In genomic region chr1:234851450-234852438, GRCh38 we compare ENCODE assay signal across 1 cellular context.
TF ChIP-seq lines count a peak whose summit lies in the region.

No MANE protein-coding gene starts in this region.

TF ChIP-seq in K562, 482 proteins besides CTCF, POLR2A, EP300 and RAD21 (continued from another document):
- TF ChIP-seq, protein P1, sequence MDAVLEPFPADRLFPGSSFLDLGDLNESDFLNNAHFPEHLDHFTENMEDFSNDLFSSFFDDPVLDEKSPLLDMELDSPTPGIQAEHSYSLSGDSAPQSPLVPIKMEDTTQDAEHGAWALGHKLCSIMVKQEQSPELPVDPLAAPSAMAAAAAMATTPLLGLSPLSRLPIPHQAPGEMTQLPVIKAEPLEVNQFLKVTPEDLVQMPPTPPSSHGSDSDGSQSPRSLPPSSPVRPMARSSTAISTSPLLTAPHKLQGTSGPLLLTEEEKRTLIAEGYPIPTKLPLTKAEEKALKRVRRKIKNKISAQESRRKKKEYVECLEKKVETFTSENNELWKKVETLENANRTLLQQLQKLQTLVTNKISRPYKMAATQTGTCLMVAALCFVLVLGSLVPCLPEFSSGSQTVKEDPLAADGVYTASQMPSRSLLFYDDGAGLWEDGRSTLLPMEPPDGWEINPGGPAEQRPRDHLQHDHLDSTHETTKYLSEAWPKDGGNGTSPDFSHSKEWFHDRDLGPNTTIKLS (IDR thresholded peaks at IDR 0.05; ENCODE audit: borderline replicate concordance, low read depth) = no peak
- TF ChIP-seq SAFB (IDR thresholded peaks at IDR 0.05; ENCODE audit: borderline replicate concordance, low read depth, low read length) (no peak), SRSF9 (IDR thresholded peaks at IDR 0.05; ENCODE audit: borderline replicate concordance, low read depth, low read length) (no peak), ZNF583 (CRISPR knock-in tag; IDR thresholded peaks at IDR 0.05) (peak; percentile 68; the same call in 1 of the 2 replicates), CHCHD3 (CRISPR knock-in tag; IDR thresholded peaks at IDR 0.05) (no peak), SREBF1 (IDR thresholded peaks at IDR 0.05; ENCODE audit: borderline replicate concordance, low read depth, low read length) (no peak), STAT5A (IDR thresholded peaks at IDR 0.05; ENCODE audit: borderline replicate concordance, low read length) (no peak), SRF (CRISPR knock-in tag; IDR thresholded peaks at IDR 0.05) (no peak), RBM17 (IDR thresholded peaks at IDR 0.05; ENCODE audit: borderline replicate concordance, low read depth, low read length) (no peak), FOS (IDR thresholded peaks at IDR 0.05; ENCODE audit: extremely low read depth, insufficient read length) (no peak), ELF4 (CRISPR knock-in tag; IDR thresholded peaks at IDR 0.05) (peak; percentile 25; the same call in 1 of the 2 replicates), YBX1 (IDR thresholded peaks at IDR 0.05) (no peak), RBFOX2 (IDR thresholded peaks at IDR 0.05; ENCODE audit: low read depth, low read length) (no peak), MTA1 (IDR thresholded peaks at IDR 0.05; ENCODE audit: borderline replicate concordance) (peak; percentile 80; the same call in 1 of the 2 replicates), PCBP1 (IDR thresholded peaks at IDR 0.05; ENCODE audit: low read depth, low read length, poor library complexity, severe bottlenecking) (no peak), PRMT5 (CRISPR knock-in tag; IDR thresholded peaks at IDR 0.05) (no peak), ZNF436 (CRISPR knock-in tag; IDR thresholded peaks at IDR 0.05) (no peak), ZNF668 (CRISPR knock-in tag; IDR thresholded peaks at IDR 0.05) (no peak), PTRF (tag; IDR thresholded peaks at IDR 0.05) (no peak), SNAPC5 (CRISPR knock-in tag; IDR thresholded peaks at IDR 0.05) (no peak), GTF2F1 (IDR thresholded peaks at IDR 0.05; ENCODE audit: low read depth, low read length) (no peak), HEY1 (CRISPR knock-in tag; IDR thresholded peaks at IDR 0.05; ENCODE audit: borderline replicate concordance) (no peak), ZNF778 (CRISPR knock-in tag; IDR thresholded peaks at IDR 0.05) (no peak), ZNF354B (CRISPR knock-in tag; IDR thresholded peaks at IDR 0.05) (peak; percentile 52; the same call in 1 of the 2 replicates), ILK (tag; IDR thresholded peaks at IDR 0.05; ENCODE audit: borderline replicate concordance, low read depth) (no peak), ZBTB1 (CRISPR knock-in tag; IDR thresholded peaks at IDR 0.05; ENCODE audit: borderline replicate concordance, low read depth) (no peak)
- TF ChIP-seq, protein P2, sequence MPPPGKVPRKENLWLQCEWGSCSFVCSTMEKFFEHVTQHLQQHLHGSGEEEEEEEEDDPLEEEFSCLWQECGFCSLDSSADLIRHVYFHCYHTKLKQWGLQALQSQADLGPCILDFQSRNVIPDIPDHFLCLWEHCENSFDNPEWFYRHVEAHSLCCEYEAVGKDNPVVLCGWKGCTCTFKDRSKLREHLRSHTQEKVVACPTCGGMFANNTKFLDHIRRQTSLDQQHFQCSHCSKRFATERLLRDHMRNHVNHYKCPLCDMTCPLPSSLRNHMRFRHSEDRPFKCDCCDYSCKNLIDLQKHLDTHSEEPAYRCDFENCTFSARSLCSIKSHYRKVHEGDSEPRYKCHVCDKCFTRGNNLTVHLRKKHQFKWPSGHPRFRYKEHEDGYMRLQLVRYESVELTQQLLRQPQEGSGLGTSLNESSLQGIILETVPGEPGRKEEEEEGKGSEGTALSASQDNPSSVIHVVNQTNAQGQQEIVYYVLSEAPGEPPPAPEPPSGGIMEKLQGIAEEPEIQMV (tag; conservative IDR thresholded peaks at IDR 0.05; ENCODE audit: low read depth) = no peak
